Comparison of ENCODE assay signal across 22 cellular contexts in genomic region chr18:34911081-34911480, GRCh38.
"Had no signal": no experiment of that assay in that cellular context is flagged by ENCODE, and none has a peak within 500 bp of the region (broad histone marks: within the 10 kb centered on the region; RNA-seq: fewer than 3 reads in every experiment).

No MANE protein-coding gene starts in this region.

- H3K27me3 Mint-ChIP-seq: effector memory CD8-positive, alpha-beta T cell had no signal

- H3K9me3 Mint-ChIP-seq: effector memory CD8-positive, alpha-beta T cell; immature natural killer cell; natural killer cell had no signal

- H3K27ac ChIP-seq: coronary artery, esophagus squamous epithelium, lower lobe of right lung, pancreas, right lobe of liver, stomach, thyroid gland, vagina had no signal

- H3K4me1 Mint-ChIP-seq: immature natural killer cell; natural killer cell; stimulated activated effector memory CD8-positive, alpha-beta T cell treated with anti-CD3 and anti-CD28 coated beads, Interleukin-12 subunit alpha, Interleukin-12 subunit beta, amount 100 ng/mL, for 72 hours had no signal

- H3K9me3 ChIP-seq: esophagus squamous epithelium, lower lobe of right lung, pancreas, right lobe of liver, stomach, thyroid gland, vagina had no signal

- DNase-seq: effector memory CD8-positive, alpha-beta T cell; erythroblast; esophagus squamous epithelium; foreskin melanocyte; immature natural killer cell; left ventricle myocardium superior; lower lobe of right lung; natural killer cell; occipital lobe; pancreas; right lobe of liver; stimulated activated CD4-positive, alpha-beta T cell treated with anti-CD3 and anti-CD28 coated beads, Interleukin-2, amount 100 ng/mL, for 24 hours; stimulated activated CD4-positive, alpha-beta T cell treated with anti-CD3 and anti-CD28 coated beads, Interleukin-4, amount 100 ng/mL, for 24 hours; stimulated activated naive CD4-positive, alpha-beta T cell treated with Interleukin-2 at 50 U/mL for 16 hours; stomach; thyroid gland; trophoblast cell had no signal

- H3K27me3 ChIP-seq: esophagus squamous epithelium, pancreas, right lobe of liver, stomach, thyroid gland, vagina had no signal

- H3K36me3 ChIP-seq: esophagus squamous epithelium, lower lobe of right lung, pancreas, right lobe of liver, stomach, thyroid gland, vagina had no signal

- H3K27ac Mint-ChIP-seq: effector memory CD8-positive, alpha-beta T cell; immature natural killer cell; natural killer cell; stimulated activated effector memory CD8-positive, alpha-beta T cell treated with anti-CD3 and anti-CD28 coated beads, Interleukin-12 subunit alpha, Interleukin-12 subunit beta, amount 100 ng/mL, for 72 hours had no signal

- H3K36me3 Mint-ChIP-seq: immature natural killer cell; natural killer cell; stimulated activated effector memory CD8-positive, alpha-beta T cell treated with anti-CD3 and anti-CD28 coated beads, Interleukin-12 subunit alpha, Interleukin-12 subunit beta, amount 100 ng/mL, for 72 hours had no signal

- H3K4me3 Mint-ChIP-seq: effector memory CD8-positive, alpha-beta T cell; immature natural killer cell; natural killer cell; stimulated activated effector memory CD8-positive, alpha-beta T cell treated with anti-CD3 and anti-CD28 coated beads, Interleukin-12 subunit alpha, Interleukin-12 subunit beta, amount 100 ng/mL, for 72 hours had no signal

- H3K4me1 ChIP-seq: esophagus squamous epithelium, lower lobe of right lung, pancreas, right lobe of liver, stomach, vagina had no signal

- ATAC-seq: effector memory CD8-positive, alpha-beta T cell; left ventricle myocardium superior; lower lobe of right lung; natural killer cell; pancreas; stimulated activated effector memory CD8-positive, alpha-beta T cell treated with anti-CD3 and anti-CD28 coated beads, Interleukin-12 subunit alpha, Interleukin-12 subunit beta, amount 100 ng/mL, for 72 hours had no signal

- FAIRE-seq: endometrium, keratinocyte, pancreas had no signal

- H3K4me3 ChIP-seq: coronary artery, esophagus squamous epithelium, lower lobe of right lung, pancreas, right lobe of liver, stomach, thyroid gland, vagina had no signal
